8 cellular contexts compared by ENCODE assay signal in the genomic region with DNA sequence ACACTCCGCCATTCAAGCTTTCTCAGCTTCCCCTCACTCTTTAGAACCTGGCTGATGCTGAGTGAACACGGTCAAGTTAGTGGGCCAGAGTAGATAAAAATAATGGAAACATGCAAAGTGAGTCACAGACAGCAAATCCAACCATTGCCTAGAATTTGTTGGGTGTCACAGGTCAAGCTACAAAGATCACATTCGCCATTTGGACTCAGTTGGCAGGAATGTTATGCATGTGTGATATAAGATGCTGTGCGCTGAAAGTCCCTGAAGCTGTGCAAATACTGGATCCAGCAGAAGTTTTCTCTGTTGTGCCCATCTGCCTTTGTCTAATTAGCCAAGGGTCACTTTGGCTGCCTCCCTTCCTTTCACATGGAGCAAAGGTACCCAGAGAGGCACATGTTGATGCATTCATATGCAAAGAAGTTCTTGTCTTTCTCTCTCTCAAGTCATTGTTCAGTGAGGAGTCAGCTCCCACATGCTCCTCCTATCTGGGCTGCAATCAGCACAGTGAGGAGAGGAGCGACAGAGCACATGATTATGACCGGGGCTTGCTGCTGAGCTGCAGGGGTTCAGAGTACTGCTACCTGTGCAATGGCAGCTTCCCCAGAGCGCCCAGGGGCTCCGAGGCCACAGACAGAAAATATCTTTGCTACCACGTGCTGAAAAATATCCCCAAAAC. TPM values are rescaled to one million over a fixed set of nuclear protein-coding genes. Genes with fewer than 3 reads are reported as not detected.
A peak's percentile ranks its signal among the peaks of the same experiment; 100 is the strongest.
DNase-seq lines count a peak whose midpoint lies in the region; ATAC-seq and TF ChIP-seq lines count a peak whose summit lies in the region.

No MANE protein-coding gene starts in this region.

- H3K36me3 ChIP-seq in trophoblast cell (ENCODE audit: control insufficient read depth in 1 of 2, insufficient read depth in 2 of 2, low read length in 2 of 2) (no peaks in the 10 kb centered on the region), A673 (ENCODE audit: insufficient read depth, low read length, poor library complexity, severe bottlenecking) (no peaks in the 10 kb centered on the region)

- H2BK12ac ChIP-seq in trophoblast cell (ENCODE audit: low read length), result no peak overlapping the region

- H3K9me3 ChIP-seq in trophoblast cell (ENCODE audit: insufficient read depth, low read depth, low read length), result no peaks in the 10 kb centered on the region
- H3K9me3 ChIP-seq in A673 (ENCODE audit: low read depth, low read length, poor library complexity, severe bottlenecking), result no peaks in the 10 kb centered on the region

- H3K27ac ChIP-seq in trophoblast cell (ENCODE audit: low read depth, low read length) (no peak overlapping the region), A673 (ENCODE audit: low read depth, low read length, poor library complexity, severe bottlenecking) (no peak overlapping the region)

- peaks cover 14% of the 10 kb centered on the region for H3K36me3 Mint-ChIP-seq in activated naive CD8-positive, alpha-beta T cell treated with anti-CD3 and anti-CD28 coated beads, Interleukin-2, amount 10 ng/mL, durations not matched to agents 7 days and 5 days

- H2BK5ac ChIP-seq in trophoblast cell (ENCODE audit: low read depth, low read length, poor library complexity), result no peak overlapping the region

- CTCF ChIA-PET in A673 (lab: Charles Lee), result no interaction called here

- POLR2A ChIA-PET in activated naive CD8-positive, alpha-beta T cell treated with anti-CD3 and anti-CD28 coated beads, Interleukin-2, amount 10 ng/mL, durations not matched to agents 7 days and 5 days (lab: Charles Lee), result interaction anchor here (1.6 to 5.3 kb wide), 3 partner anchors 15 to 40 kb away, joined by 9 to 35 read pairs (median 19); partner anchors contain the start of gene FLI1
- POLR2A ChIA-PET in A673 (lab: Charles Lee; ENCODE audit: low non-redundant PET), result no interaction called here

- H3K4me3 ChIP-seq in trophoblast cell (ENCODE audit: low read depth, low read length) (no peak overlapping the region), A673 (ENCODE audit: low read depth, low read length, poor library complexity, severe bottlenecking) (no peak overlapping the region)

- TF ChIP-seq CTCF in A673 (conservative IDR thresholded peaks at IDR 0.05; ENCODE audit: low read depth, low read length), result no peak

- no peaks in the 10 kb centered on the region for H3K27me3 Mint-ChIP-seq in activated naive CD8-positive, alpha-beta T cell treated with anti-CD3 and anti-CD28 coated beads, Interleukin-2, amount 10 ng/mL, durations not matched to agents 7 days and 5 days

- no peaks in the 10 kb centered on the region for H3K9me3 Mint-ChIP-seq in activated naive CD8-positive, alpha-beta T cell treated with anti-CD3 and anti-CD28 coated beads, Interleukin-2, amount 10 ng/mL, durations not matched to agents 7 days and 5 days

- ATAC-seq in activated CD4-positive, CD25-positive, alpha-beta regulatory T cell treated with anti-CD3 and anti-CD28 coated beads, Interleukin-2, amount 50 U/mL, for 24 hours, result peak; percentile 58 to 61
- ATAC-seq in HG03442 (IDR thresholded peaks at IDR 0.05; ENCODE audit: unreplicated experiment) (peak; percentile 27), HG02970 (IDR thresholded peaks at IDR 0.05; ENCODE audit: low FRiP score, unreplicated experiment) (no peak)
- ATAC-seq in activated naive CD8-positive, alpha-beta T cell treated with anti-CD3 and anti-CD28 coated beads, Interleukin-2, amount 10 ng/mL, durations not matched to agents 7 days and 5 days (ENCODE audit: low read depth), result peak; percentile 46

- no peak overlapping the region for H2BK120ac ChIP-seq in trophoblast cell (ENCODE audit: insufficient read depth, low read length, poor library complexity)

- H4K12ac ChIP-seq in trophoblast cell (ENCODE audit: low read depth, low read length), result no peak overlapping the region

- H3K4me2 ChIP-seq in trophoblast cell (ENCODE audit: low read length), result no peak overlapping the region

- H3K4me1 ChIP-seq in trophoblast cell (ENCODE audit: control insufficient read depth in 1 of 2, insufficient read depth in 2 of 2, low read length in 2 of 2) (peaks cover 14% of the 10 kb centered on the region in 2 experiments), A673 (ENCODE audit: insufficient read depth, low read length, poor library complexity, severe bottlenecking) (no peaks in the 10 kb centered on the region)

- no peaks in the 10 kb centered on the region for H3K79me2 ChIP-seq in trophoblast cell (ENCODE audit: control insufficient read depth, insufficient read depth, low read length, poor library complexity)

- no CpG with 5 or more reads among the region's 9 CpGs for WGBS in trophoblast cell (ENCODE audit: extremely low coverage, insufficient coverage, insufficient read length)

- DNase-seq in activated CD4-positive, CD25-positive, alpha-beta regulatory T cell treated with anti-CD3 and anti-CD28 coated beads, Interleukin-2, amount 50 U/mL, for 72 hours, result no peak
- DNase-seq in activated naive CD8-positive, alpha-beta T cell treated with anti-CD3 and anti-CD28 coated beads, Interleukin-2, amount 10 ng/mL, durations not matched to agents 7 days and 5 days, result no peak
- DNase-seq in trophoblast cell (peak; percentile 33 to 66), A673 (ENCODE audit: low spot score) (no peak), NCI-H446 (lab: John Stamatoyannopoulos, UW) (no peak)

- peak overlapping the region; percentile 89 for H3K27ac Mint-ChIP-seq in activated naive CD8-positive, alpha-beta T cell treated with anti-CD3 and anti-CD28 coated beads, Interleukin-2, amount 10 ng/mL, durations not matched to agents 7 days and 5 days

- peak overlapping the region; percentile 72 for H3K4me3 Mint-ChIP-seq in activated naive CD8-positive, alpha-beta T cell treated with anti-CD3 and anti-CD28 coated beads, Interleukin-2, amount 10 ng/mL, durations not matched to agents 7 days and 5 days

- no peak overlapping the region for H3K18ac ChIP-seq in trophoblast cell (ENCODE audit: low read length)

- no peak overlapping the region for H3K4ac ChIP-seq in trophoblast cell (ENCODE audit: low read depth, low read length)

- no TSS peak for BruUV-seq in A673 (replicated peaks; lab: Mats Ljungman, UMichigan)

- H3K14ac ChIP-seq in trophoblast cell (ENCODE audit: low read length), result no peak overlapping the region

- peaks cover 2% of the 10 kb centered on the region for H3K79me1 ChIP-seq in trophoblast cell (ENCODE audit: low read length)

- H3K27me3 ChIP-seq in trophoblast cell (ENCODE audit: insufficient read depth, low read length), result no peaks in the 10 kb centered on the region
- H3K27me3 ChIP-seq in A673 (replicated peaks; ENCODE audit: insufficient read depth, low read depth, low read length, poor library complexity), result peaks cover 68% of the 10 kb centered on the region

- no peak overlapping the region for H4K91ac ChIP-seq in trophoblast cell (ENCODE audit: low read depth, low read length)

- no peak overlapping the region for H4K8ac ChIP-seq in trophoblast cell (ENCODE audit: low read depth, low read length)

- intact Hi-C loops in A673 (cut with micrococcal nuclease; ENCODE audit: unreplicated experiment), result no loop called here

- H2AFZ ChIP-seq in trophoblast cell (ENCODE audit: insufficient read depth, low read length, poor library complexity), result no peak overlapping the region

- no peak overlapping the region for H3K9ac ChIP-seq in trophoblast cell (ENCODE audit: low read length)

- H2AK5ac ChIP-seq in trophoblast cell (ENCODE audit: low read length), result no peak overlapping the region

- peaks cover 80% of the 10 kb centered on the region for H3K4me1 Mint-ChIP-seq in activated naive CD8-positive, alpha-beta T cell treated with anti-CD3 and anti-CD28 coated beads, Interleukin-2, amount 10 ng/mL, durations not matched to agents 7 days and 5 days

- H3K23ac ChIP-seq in trophoblast cell (ENCODE audit: low read length), result no peak overlapping the region

RNA-seq across cellular contexts. Expression of gene FLI1, which starts 39.7 kb away (rescaled TPM):
- total RNA-seq in activated naive CD8-positive, alpha-beta T cell treated with anti-CD3 and anti-CD28 coated beads, Interleukin-2, amount 10 ng/mL, durations not matched to agents 7 days and 5 days, result 10 to 100 TPM; 83.4 to 86.5 TPM
- 2.3 and 3.1 TPM in 2 replicates for polyA plus RNA-seq in trophoblast cell (2013)
- 51.9 and 56.1 TPM in 2 replicates for total RNA-seq in A673 (2021)

Comparison
In these comparisons a context has a peak if more than half of its experiments do, and no peak if none do; other contexts are left out.
1. DNase-seq: peak in trophoblast cell (2 of 2); none in activated CD4-positive, CD25-positive, alpha-beta regulatory T cell treated with anti-CD3 and anti-CD28 coated beads, Interleukin-2, amount 50 U/mL, for 72 hours (single experiment), activated naive CD8-positive, alpha-beta T cell treated with anti-CD3 and anti-CD28 coated beads, Interleukin-2, amount 10 ng/mL, durations not matched to agents 7 days and 5 days (single experiment), A673 (single experiment) and NCI-H446 (0 of 2).